Comparison of ENCODE assay signal across 1 cellular context in genomic region chr1:154906621-154907081, GRCh38.
TF ChIP-seq lines count a peak whose summit lies in the region.

No MANE protein-coding gene starts in this region.

TF ChIP-seq in K562, 482 proteins besides CTCF, POLR2A, EP300 and RAD21:
- TF ChIP-seq CBX3 (IDR thresholded peaks at IDR 0.05; ENCODE audit: borderline replicate concordance in 1 of 2, low read length in 2 of 2): 0 out of 3 replicates have a peak, but pooled peaks of 1 of the 2 experiments have one; percentile 22
- no peak for TF ChIP-seq NFE2 (IDR thresholded peaks at IDR 0.05; ENCODE audit: low read depth)
- peak; percentile 57; the same call in 1 of the 2 replicates for TF ChIP-seq ZNF316 (IDR thresholded peaks at IDR 0.05)
- TF ChIP-seq PKNOX1 (IDR thresholded peaks at IDR 0.05): no peak
